31 cellular contexts compared by ENCODE assay signal in genomic region chr12:121233628-121234020, GRCh38.
"Had no signal": no experiment of that assay in that cellular context is flagged by ENCODE, and none has a peak within 500 bp of the region (broad histone marks: within the 10 kb centered on the region; RNA-seq: fewer than 3 reads in every experiment).

No MANE protein-coding gene starts in this region.

- H3K9ac ChIP-seq: parathyroid adenoma had no signal

- H3K9me3 ChIP-seq: right atrium auricular region, stomach, thyroid gland had no signal

- H3K79me2 ChIP-seq: parathyroid adenoma had no signal

- H3K27me3 Mint-ChIP-seq: activated T-helper 17 cell treated with anti-CD3 and anti-CD28 coated beads, Interleukin-2, amount 50 U/mL, for 72 hours; stimulated activated naive B cell treated with anti-CD40 and anti-IgM and Interleukin-4, amounts not matched to agents 10 μg/mL and 1 μg/mL and 100 μg/mL, for 72 hours had no signal

- H3K27ac ChIP-seq: brain microvascular endothelial cell, coronary artery, parathyroid adenoma, right atrium auricular region, stomach, thyroid gland had no signal

- H3K27me3 ChIP-seq: brain microvascular endothelial cell, dorsolateral prefrontal cortex, right atrium auricular region, stomach, thyroid gland had no signal

- ATAC-seq: activated CD4-positive, CD25-positive, alpha-beta regulatory T cell treated with anti-CD3 and anti-CD28 coated beads, Interleukin-2, amount 50 U/mL, for 24 hours; activated T-helper 17 cell treated with anti-CD3 and anti-CD28 coated beads, Interleukin-2, amount 50 U/mL, for 72 hours; left cardiac atrium; left ventricle myocardium superior; stimulated activated naive B cell treated with anti-CD40 and anti-IgM and Interleukin-4, amounts not matched to agents 10 μg/mL and 1 μg/mL and 100 μg/mL, for 72 hours had no signal

- H3K4me1 Mint-ChIP-seq: activated T-helper 17 cell treated with anti-CD3 and anti-CD28 coated beads, Interleukin-2, amount 50 U/mL, for 72 hours had no signal

- H2AFZ ChIP-seq: parathyroid adenoma had no signal

- H3K27ac Mint-ChIP-seq: activated T-helper 17 cell treated with anti-CD3 and anti-CD28 coated beads, Interleukin-2, amount 50 U/mL, for 72 hours; nephron; stimulated activated naive B cell treated with anti-CD40 and anti-IgM and Interleukin-4, amounts not matched to agents 10 μg/mL and 1 μg/mL and 100 μg/mL, for 72 hours had no signal

- H3K4me3 Mint-ChIP-seq: activated T-helper 17 cell treated with anti-CD3 and anti-CD28 coated beads, Interleukin-2, amount 50 U/mL, for 72 hours; nephron; stimulated activated naive B cell treated with anti-CD40 and anti-IgM and Interleukin-4, amounts not matched to agents 10 μg/mL and 1 μg/mL and 100 μg/mL, for 72 hours had no signal

- FAIRE-seq: astrocyte, endothelial cell of umbilical vein, keratinocyte had no signal

- DNase-seq: activated CD4-positive, alpha-beta T cell treated with anti-CD3 and anti-CD28 coated beads for 48 hours; activated CD4-positive, alpha-beta T cell treated with anti-CD3 and anti-CD28 coated beads, Interleukin-2, amount 50 U/mL, for 48 hours; activated CD8-positive, alpha-beta memory T cell treated with anti-CD3 and anti-CD28 coated beads, Interleukin-2, amount 50 U/mL, for 4 hours; activated gamma-delta T cell treated with Interleukin-2 at 50 U/mL for 16 hours; activated naive CD4-positive, alpha-beta T cell treated with anti-CD3 and anti-CD28 coated beads, Interleukin-2, amount 50 U/mL, for 16 hours; activated T-cell treated with anti-CD3 and anti-CD28 coated beads, Interleukin-2, amount 50 U/mL, for 1 hour; amniotic stem cell; brain microvascular endothelial cell; dorsolateral prefrontal cortex; effector memory CD4-positive, alpha-beta T cell; foreskin fibroblast; head of caudate nucleus; hippocampal formation; left cardiac atrium; left ventricle myocardium superior; mammary epithelial cell; nucleus accumbens; stimulated activated CD4-positive, alpha-beta T cell treated with anti-CD3 and anti-CD28 coated beads, Interleukin-15, amount 100 ng/mL, for 24 hours; stimulated activated CD4-positive, alpha-beta T cell treated with anti-CD3 and anti-CD28 coated beads, Interleukin-2, amount 100 ng/mL, for 24 hours; stimulated activated naive B cell treated with anti-CD40 and anti-IgM and Interleukin-4, amounts not matched to agents 10 μg/mL and 1 μg/mL and 100 μg/mL, for 72 hours; stomach; thyroid gland had no signal

- H3K4me3 ChIP-seq: coronary artery, dorsolateral prefrontal cortex, right atrium auricular region, stomach, thyroid gland had no signal

- H3K4me1 ChIP-seq: parathyroid adenoma, thyroid gland had no signal

- H3K9me3 Mint-ChIP-seq: activated T-helper 17 cell treated with anti-CD3 and anti-CD28 coated beads, Interleukin-2, amount 50 U/mL, for 72 hours; nephron; stimulated activated naive B cell treated with anti-CD40 and anti-IgM and Interleukin-4, amounts not matched to agents 10 μg/mL and 1 μg/mL and 100 μg/mL, for 72 hours had no signal
